ENCODE assay signal across 17 cellular contexts in the genomic region with DNA sequence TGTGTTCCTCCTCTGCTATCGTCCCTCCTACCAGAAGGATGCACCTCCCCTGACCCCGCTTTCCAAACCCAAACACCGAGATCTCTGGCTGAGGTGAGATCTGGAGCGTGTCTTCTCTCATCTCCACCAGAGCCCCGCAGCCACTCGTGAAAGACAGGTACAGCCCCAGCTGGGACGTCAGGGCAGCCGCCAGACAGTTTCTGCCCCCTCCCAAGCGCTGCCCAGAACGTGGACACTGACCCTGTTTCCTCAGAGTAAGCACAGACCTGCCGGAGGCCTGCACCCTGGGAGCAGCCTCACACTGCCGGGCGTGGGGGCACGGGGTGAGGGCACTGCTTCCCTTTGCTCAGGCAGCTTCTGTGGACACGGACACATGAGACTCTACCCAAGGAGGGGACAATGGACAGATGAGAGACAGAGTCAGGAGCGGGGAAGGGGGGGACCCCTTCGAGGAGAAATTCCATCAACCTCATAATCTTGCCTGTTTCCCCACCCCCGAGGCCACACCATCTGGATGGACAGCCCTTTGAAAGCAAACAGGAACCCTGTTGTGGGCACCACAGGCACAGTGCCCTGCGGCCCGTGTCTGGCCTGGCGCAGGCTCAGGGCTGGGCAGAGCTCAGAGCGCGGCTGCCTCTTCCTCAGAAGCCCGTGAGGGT.
DNase-seq lines count a peak whose midpoint lies in the region; ATAC-seq and TF ChIP-seq lines count a peak whose summit lies in the region.
"Had no signal": no experiment of that assay in that cellular context is flagged by ENCODE, and none has a peak within 500 bp of the region (broad histone marks: within the 10 kb centered on the region; RNA-seq: fewer than 3 reads in every experiment).

No MANE protein-coding gene starts in this region.

- H3K4me3 Mint-ChIP-seq in activated CD4-positive, alpha-beta T cell treated with anti-CD3 and anti-CD28 coated beads for 36 hours = no peak overlapping the region
- H3K4me3 Mint-ChIP-seq in glutamatergic neuron (ENCODE audit: unreplicated experiment) (no peak overlapping the region), mesothelial cell of epicardium (no peak overlapping the region)
- no peak overlapping the region for H3K4me3 Mint-ChIP-seq in activated T-helper 2 cell treated with anti-CD3 and anti-CD28 coated beads, Interferon-gamma antibody, Interleukin-2, Interleukin-4, amounts not matched to agents 10 μg/mL and 5 μg/mL and 100 μg/mL, durations not matched to agents 14 hours and 24 hours and 36 hours (ENCODE audit: low read depth)
- H3K4me3 Mint-ChIP-seq: activated naive CD8-positive, alpha-beta T cell treated with anti-CD3 and anti-CD28 coated beads for 36 hours had no signal

- peaks cover 0 to 15% (median 0%) of the 10 kb centered on the region in 7 donors for H3K27me3 ChIP-seq in spleen (replicated peaks in 1 of 7)
- H3K27me3 ChIP-seq: uterus had no signal

- WGBS in spleen, 5 donors = 82 to 88% (median 83%) methylated on average over 23 to 24 of the region's 24 CpGs

- intact Hi-C loops in activated CD4-positive, alpha-beta T cell treated with anti-CD3 and anti-CD28 coated beads for 36 hours (cut with DNase I, micrococcal nuclease) = no loop called here
- intact Hi-C loops in spleen (cut with DNase I; ENCODE audit: low total_unique reads) = no loop called here
- intact Hi-C loops in activated T-helper 2 cell treated with anti-CD3 and anti-CD28 coated beads, Interferon-gamma antibody, Interleukin-2, Interleukin-4, amounts not matched to agents 10 μg/mL and 5 μg/mL and 100 μg/mL, durations not matched to agents 14 hours and 24 hours and 36 hours (cut with micrococcal nuclease) = loop anchor here (10.0 kb wide), 2 partner anchors 85 to 275 kb away; no protein-coding TSS in a partner anchor

- H3K4me1 Mint-ChIP-seq in activated CD4-positive, alpha-beta T cell treated with anti-CD3 and anti-CD28 coated beads for 36 hours = peaks cover 3% of the 10 kb centered on the region
- H3K4me1 Mint-ChIP-seq in glutamatergic neuron (ENCODE audit: low read depth, unreplicated experiment) (peaks cover 32% of the 10 kb centered on the region), mesothelial cell of epicardium (no peaks in the 10 kb centered on the region)
- H3K4me1 Mint-ChIP-seq in activated T-helper 2 cell treated with anti-CD3 and anti-CD28 coated beads, Interferon-gamma antibody, Interleukin-2, Interleukin-4, amounts not matched to agents 10 μg/mL and 5 μg/mL and 100 μg/mL, durations not matched to agents 14 hours and 24 hours and 36 hours (ENCODE audit: low read depth) = peaks cover 7% of the 10 kb centered on the region

- H3K36me3 ChIP-seq in spleen = no peaks in the 10 kb centered on the region
- H3K36me3 ChIP-seq: HAP-1, uterus had no signal

- H3K27ac Mint-ChIP-seq in activated CD4-positive, alpha-beta T cell treated with anti-CD3 and anti-CD28 coated beads for 36 hours = no peak overlapping the region
- H3K27ac Mint-ChIP-seq in glutamatergic neuron (ENCODE audit: unreplicated experiment) (peak overlapping the region; percentile 93), mesothelial cell of epicardium (no peak overlapping the region)
- H3K27ac Mint-ChIP-seq in activated T-helper 2 cell treated with anti-CD3 and anti-CD28 coated beads, Interferon-gamma antibody, Interleukin-2, Interleukin-4, amounts not matched to agents 10 μg/mL and 5 μg/mL and 100 μg/mL, durations not matched to agents 14 hours and 24 hours and 36 hours = no peak overlapping the region
- H3K27ac Mint-ChIP-seq: activated naive CD8-positive, alpha-beta T cell treated with anti-CD3 and anti-CD28 coated beads for 36 hours had no signal

- POLR2A ChIA-PET in activated CD4-positive, alpha-beta T cell treated with anti-CD3 and anti-CD28 coated beads for 36 hours (lab: Charles Lee) = interaction anchor here (0.7 kb wide), 1 partner anchor 122 kb away, joined by 3 read pairs; no protein-coding TSS in a partner anchor

- no peaks in the 10 kb centered on the region for H3K9me3 ChIP-seq in spleen
- H3K9me3 ChIP-seq: HAP-1, uterus had no signal

- no peak for ATAC-seq in activated CD4-positive, alpha-beta T cell treated with anti-CD3 and anti-CD28 coated beads for 36 hours

- no peak overlapping the region for H3K4me3 ChIP-seq in spleen
- H3K4me3 ChIP-seq: HAP-1, smooth muscle cell, uterus had no signal

- no peaks in the 10 kb centered on the region for H3K36me3 Mint-ChIP-seq in activated CD4-positive, alpha-beta T cell treated with anti-CD3 and anti-CD28 coated beads for 36 hours (ENCODE audit: low read depth)
- H3K36me3 Mint-ChIP-seq in glutamatergic neuron (ENCODE audit: unreplicated experiment) (peaks cover 12% of the 10 kb centered on the region), mesothelial cell of epicardium (no peaks in the 10 kb centered on the region)
- no peaks in the 10 kb centered on the region for H3K36me3 Mint-ChIP-seq in activated T-helper 2 cell treated with anti-CD3 and anti-CD28 coated beads, Interferon-gamma antibody, Interleukin-2, Interleukin-4, amounts not matched to agents 10 μg/mL and 5 μg/mL and 100 μg/mL, durations not matched to agents 14 hours and 24 hours and 36 hours (ENCODE audit: low read depth)
- H3K36me3 Mint-ChIP-seq: activated naive CD8-positive, alpha-beta T cell treated with anti-CD3 and anti-CD28 coated beads for 36 hours had no signal

- CTCF ChIA-PET in activated CD4-positive, alpha-beta T cell treated with anti-CD3 and anti-CD28 coated beads for 36 hours (lab: Charles Lee) = no interaction called here

- no peak for TF ChIP-seq POLR2A in spleen (IDR thresholded peaks at IDR 0.05)

- peaks cover 3% of the 10 kb centered on the region for H3K9me3 Mint-ChIP-seq in activated CD4-positive, alpha-beta T cell treated with anti-CD3 and anti-CD28 coated beads for 36 hours (ENCODE audit: low read depth)
- H3K9me3 Mint-ChIP-seq in glutamatergic neuron (ENCODE audit: unreplicated experiment) (peaks cover 27% of the 10 kb centered on the region), mesothelial cell of epicardium (peaks cover 12% of the 10 kb centered on the region)
- no peaks in the 10 kb centered on the region for H3K9me3 Mint-ChIP-seq in activated T-helper 2 cell treated with anti-CD3 and anti-CD28 coated beads, Interferon-gamma antibody, Interleukin-2, Interleukin-4, amounts not matched to agents 10 μg/mL and 5 μg/mL and 100 μg/mL, durations not matched to agents 14 hours and 24 hours and 36 hours
- H3K9me3 Mint-ChIP-seq: activated naive CD8-positive, alpha-beta T cell treated with anti-CD3 and anti-CD28 coated beads for 36 hours had no signal

- no peak overlapping the region for H3K27ac ChIP-seq in spleen
- H3K27ac ChIP-seq: uterus had no signal

- H3K4me1 ChIP-seq in spleen = no peaks in the 10 kb centered on the region
- H3K4me1 ChIP-seq: HAP-1, uterus had no signal

- H3K27me3 Mint-ChIP-seq in activated CD4-positive, alpha-beta T cell treated with anti-CD3 and anti-CD28 coated beads for 36 hours = peaks cover 4% of the 10 kb centered on the region
- H3K27me3 Mint-ChIP-seq in glutamatergic neuron (ENCODE audit: unreplicated experiment) = peaks cover 15% of the 10 kb centered on the region
- H3K27me3 Mint-ChIP-seq in mesothelial cell of epicardium (ENCODE audit: low read depth) = peaks cover 1% of the 10 kb centered on the region
- peaks cover 13% of the 10 kb centered on the region for H3K27me3 Mint-ChIP-seq in activated T-helper 2 cell treated with anti-CD3 and anti-CD28 coated beads, Interferon-gamma antibody, Interleukin-2, Interleukin-4, amounts not matched to agents 10 μg/mL and 5 μg/mL and 100 μg/mL, durations not matched to agents 14 hours and 24 hours and 36 hours (ENCODE audit: low read depth)
- H3K27me3 Mint-ChIP-seq: activated naive CD8-positive, alpha-beta T cell treated with anti-CD3 and anti-CD28 coated beads for 36 hours had no signal

- DNase-seq in activated CD4-positive, alpha-beta T cell treated with anti-CD3 and anti-CD28 coated beads for 48 hours = peak; percentile 1
- no peak for DNase-seq in activated CD4-positive, alpha-beta T cell treated with anti-CD3 and anti-CD28 coated beads for 36 hours
- DNase-seq in glutamatergic neuron (no peak), mesothelial cell of epicardium (ENCODE audit: low spot score in 2 of 2, unreplicated experiment in 2 of 2) (peak; percentile 11 to 36), spleen (peak; percentile 70), DMS 273 (lab: John Stamatoyannopoulos, UW; ENCODE audit: unreplicated experiment) (no peak), NCI-H748 treated with DMSO at 0.1 percent for 48 hours (lab: John Stamatoyannopoulos, UW) (no peak)
- DNase-seq in activated T-helper 2 cell treated with anti-CD3 and anti-CD28 coated beads, Interferon-gamma antibody, Interleukin-2, Interleukin-4, amounts not matched to agents 10 μg/mL and 5 μg/mL and 100 μg/mL, durations not matched to agents 14 hours and 24 hours and 36 hours (ENCODE audit: low spot score) = no peak
- DNase-seq: activated CD4-positive, alpha-beta T cell treated with anti-CD3 and anti-CD28 coated beads, Interleukin-2, amount 50 U/mL, for 4 hours; activated naive CD8-positive, alpha-beta T cell treated with anti-CD3 and anti-CD28 coated beads for 36 hours; activated T-cell treated with anti-CD3 and anti-CD28 coated beads, Interleukin-2, amount 50 U/mL, for 1 hour; MV-4-11; SHP77 treated with DMSO at 0.1 percent for 48 hours; stimulated activated CD4-positive, alpha-beta T cell treated with anti-CD3 and anti-CD28 coated beads, Interleukin-4, amount 100 ng/mL, for 1 hour had no signal

- no peak for TF ChIP-seq CTCF in glutamatergic neuron (IDR thresholded peaks at IDR 0.05; ENCODE audit: partially characterized antibody, unreplicated experiment)
- no peak for TF ChIP-seq CTCF in mesothelial cell of epicardium (IDR thresholded peaks at IDR 0.05; ENCODE audit: unreplicated experiment)
- TF ChIP-seq CTCF in spleen (IDR thresholded peaks at IDR 0.05 in 8 of 11, conservative IDR thresholded peaks at IDR 0.05 in 3 of 11) = no peak

Comparison
In these comparisons a context has a peak if more than half of its experiments do, and no peak if none do; other contexts are left out.
1. DNase-seq: peak in activated CD4-positive, alpha-beta T cell treated with anti-CD3 and anti-CD28 coated beads for 48 hours (single experiment), mesothelial cell of epicardium (2 of 2) and spleen (single experiment); none in activated CD4-positive, alpha-beta T cell treated with anti-CD3 and anti-CD28 coated beads for 36 hours (single experiment), glutamatergic neuron (single experiment), DMS 273 (single experiment), NCI-H748 treated with DMSO at 0.1 percent for 48 hours (single experiment) and activated T-helper 2 cell treated with anti-CD3 and anti-CD28 coated beads, Interferon-gamma antibody, Interleukin-2, Interleukin-4, amounts not matched to agents 10 μg/mL and 5 μg/mL and 100 μg/mL, durations not matched to agents 14 hours and 24 hours and 36 hours (single experiment).